ENCODE assay signal across 20 cellular contexts in genomic region chr2:240797914-240798313, GRCh38. TPM values are rescaled to one million over a fixed set of nuclear protein-coding genes. Genes with fewer than 3 reads are reported as not detected.
A peak's percentile ranks its signal among the peaks of the same experiment; 100 is the strongest.
DNase-seq lines count a peak whose midpoint lies in the region; ATAC-seq and TF ChIP-seq lines count a peak whose summit lies in the region.
"Had no signal": no experiment of that assay in that cellular context is flagged by ENCODE, and none has a peak within 500 bp of the region (broad histone marks: within the 10 kb centered on the region; RNA-seq: fewer than 3 reads in every experiment).

No MANE protein-coding gene starts in this region.

- H3K9me3 Mint-ChIP-seq in natural killer cell treated with Interleukin-12 subunit alpha and Interleukin-12 subunit beta and Interleukin-15 and Interleukin-18, amount 100 ng/mL, for 72 hours = no peaks in the 10 kb centered on the region
- no peaks in the 10 kb centered on the region for H3K9me3 Mint-ChIP-seq in natural killer cell
- H3K9me3 Mint-ChIP-seq in nephron = peaks cover 12% of the 10 kb centered on the region
- H3K9me3 Mint-ChIP-seq: CD8-positive, alpha-beta T cell had no signal

- ATAC-seq in activated CD4-positive, CD25-positive, alpha-beta regulatory T cell treated with anti-CD3 and anti-CD28 coated beads, Interleukin-2, amount 50 U/mL, for 24 hours = no peak
- ATAC-seq in natural killer cell treated with Interleukin-12 subunit alpha and Interleukin-12 subunit beta and Interleukin-15 and Interleukin-18, amount 100 ng/mL, for 72 hours = no peak
- ATAC-seq in natural killer cell = no peak
- no peak for ATAC-seq in GM21619 (IDR thresholded peaks at IDR 0.05; ENCODE audit: unreplicated experiment)
- no peak for ATAC-seq in GM21723 (IDR thresholded peaks at IDR 0.05; ENCODE audit: unreplicated experiment)
- ATAC-seq: CD8-positive, alpha-beta T cell; HCT116; K562 had no signal

- no peaks in the 10 kb centered on the region for H3K4me1 Mint-ChIP-seq in natural killer cell treated with Interleukin-12 subunit alpha and Interleukin-12 subunit beta and Interleukin-15 and Interleukin-18, amount 100 ng/mL, for 72 hours (ENCODE audit: low read depth in 2 of 2)
- no peaks in the 10 kb centered on the region for H3K4me1 Mint-ChIP-seq in natural killer cell
- H3K4me1 Mint-ChIP-seq in nephron = peaks cover 59% of the 10 kb centered on the region

- TF ChIP-seq CTCF in natural killer cell (IDR thresholded peaks at IDR 0.05) (no peak), nephron (IDR thresholded peaks at IDR 0.05; ENCODE audit: unreplicated experiment in 3 of 3) (no peak)

- intact Hi-C loops in natural killer cell (cut with micrococcal nuclease) = no loop called here

- peak; percentile 7 for DNase-seq in activated CD4-positive, CD25-positive, alpha-beta regulatory T cell treated with anti-CD3 and anti-CD28 coated beads, Interleukin-2, amount 50 U/mL, for 72 hours
- DNase-seq in natural killer cell treated with Interleukin-12 subunit alpha and Interleukin-12 subunit beta and Interleukin-15 and Interleukin-18, amount 100 ng/mL, for 72 hours (ENCODE audit: low spot score) = peak; percentile 16
- DNase-seq in natural killer cell = no peak
- DNase-seq in activated CD8-positive, alpha-beta memory T cell treated with anti-CD3 and anti-CD28 coated beads, Interleukin-2, amount 50 U/mL, for 48 hours = no peak
- DNase-seq: DMS79 treated with DMSO at 0.1 percent for 48 hours; GM23248; MV-4-11; NCI-H1417; NCI-H2029; NCI-H2171; NCI-H446; NK-92 treated with Interleukin-12 subunit alpha and Interleukin-12 subunit beta, amount 100 ng/mL, for 24 hours had no signal

- no peak overlapping the region for H3K4me3 Mint-ChIP-seq in natural killer cell treated with Interleukin-12 subunit alpha and Interleukin-12 subunit beta and Interleukin-15 and Interleukin-18, amount 100 ng/mL, for 72 hours
- no peak overlapping the region for H3K4me3 Mint-ChIP-seq in natural killer cell
- no peak overlapping the region for H3K4me3 Mint-ChIP-seq in nephron
- H3K4me3 Mint-ChIP-seq: CD8-positive, alpha-beta T cell had no signal

- H3K27ac Mint-ChIP-seq in natural killer cell treated with Interleukin-12 subunit alpha and Interleukin-12 subunit beta and Interleukin-15 and Interleukin-18, amount 100 ng/mL, for 72 hours = no peak overlapping the region
- H3K27ac Mint-ChIP-seq in natural killer cell (no peak overlapping the region), nephron (peak overlapping the region in 2 of 3 experiments; percentile 87 to 93)
- H3K27ac Mint-ChIP-seq: CD8-positive, alpha-beta T cell had no signal

- peaks cover 17 to 36% of the 10 kb centered on the region in 2 donors for H3K27me3 Mint-ChIP-seq in natural killer cell treated with Interleukin-12 subunit alpha and Interleukin-12 subunit beta and Interleukin-15 and Interleukin-18, amount 100 ng/mL, for 72 hours
- H3K27me3 Mint-ChIP-seq in natural killer cell (ENCODE audit: low read depth in 2 of 2) = peaks cover 11 to 25% of the 10 kb centered on the region in 2 donors
- H3K27me3 Mint-ChIP-seq in nephron (ENCODE audit: low read depth) = peaks cover 7% of the 10 kb centered on the region

- H3K36me3 Mint-ChIP-seq in natural killer cell treated with Interleukin-12 subunit alpha and Interleukin-12 subunit beta and Interleukin-15 and Interleukin-18, amount 100 ng/mL, for 72 hours = no peaks in the 10 kb centered on the region
- H3K36me3 Mint-ChIP-seq in natural killer cell (no peaks in the 10 kb centered on the region), nephron (ENCODE audit: low read depth) (peaks cover 4% of the 10 kb centered on the region)
- H3K36me3 Mint-ChIP-seq: CD8-positive, alpha-beta T cell had no signal

RNA-seq across cellular contexts. Expression of gene KIF1A, which starts 22.1 kb away (rescaled TPM):
- under 1 TPM in 1 of 2 donors, not detected in 1; 0.45 TPM for total RNA-seq in natural killer cell treated with Interleukin-12 subunit alpha and Interleukin-12 subunit beta and Interleukin-15 and Interleukin-18, amount 100 ng/mL, for 72 hours
- under 1 TPM in 1 of 3 donors, not detected in 2; 0.09 TPM for total RNA-seq in natural killer cell
- total RNA-seq: CD8-positive, alpha-beta T cell; OCI-LY7 had no signal

Comparison
In these comparisons a context has a peak if more than half of its experiments do, and no peak if none do; other contexts are left out.
1. DNase-seq: peak in activated CD4-positive, CD25-positive, alpha-beta regulatory T cell treated with anti-CD3 and anti-CD28 coated beads, Interleukin-2, amount 50 U/mL, for 72 hours (single experiment) and natural killer cell treated with Interleukin-12 subunit alpha and Interleukin-12 subunit beta and Interleukin-15 and Interleukin-18, amount 100 ng/mL, for 72 hours (single experiment); none in natural killer cell (single experiment) and activated CD8-positive, alpha-beta memory T cell treated with anti-CD3 and anti-CD28 coated beads, Interleukin-2, amount 50 U/mL, for 48 hours (single experiment).
2. H3K27ac Mint-ChIP-seq: peak in nephron (2 of 3); none in natural killer cell treated with Interleukin-12 subunit alpha and Interleukin-12 subunit beta and Interleukin-15 and Interleukin-18, amount 100 ng/mL, for 72 hours (0 of 2) and natural killer cell (0 of 2).